ENCODE assay signal across 9 cellular contexts in the genomic region with DNA sequence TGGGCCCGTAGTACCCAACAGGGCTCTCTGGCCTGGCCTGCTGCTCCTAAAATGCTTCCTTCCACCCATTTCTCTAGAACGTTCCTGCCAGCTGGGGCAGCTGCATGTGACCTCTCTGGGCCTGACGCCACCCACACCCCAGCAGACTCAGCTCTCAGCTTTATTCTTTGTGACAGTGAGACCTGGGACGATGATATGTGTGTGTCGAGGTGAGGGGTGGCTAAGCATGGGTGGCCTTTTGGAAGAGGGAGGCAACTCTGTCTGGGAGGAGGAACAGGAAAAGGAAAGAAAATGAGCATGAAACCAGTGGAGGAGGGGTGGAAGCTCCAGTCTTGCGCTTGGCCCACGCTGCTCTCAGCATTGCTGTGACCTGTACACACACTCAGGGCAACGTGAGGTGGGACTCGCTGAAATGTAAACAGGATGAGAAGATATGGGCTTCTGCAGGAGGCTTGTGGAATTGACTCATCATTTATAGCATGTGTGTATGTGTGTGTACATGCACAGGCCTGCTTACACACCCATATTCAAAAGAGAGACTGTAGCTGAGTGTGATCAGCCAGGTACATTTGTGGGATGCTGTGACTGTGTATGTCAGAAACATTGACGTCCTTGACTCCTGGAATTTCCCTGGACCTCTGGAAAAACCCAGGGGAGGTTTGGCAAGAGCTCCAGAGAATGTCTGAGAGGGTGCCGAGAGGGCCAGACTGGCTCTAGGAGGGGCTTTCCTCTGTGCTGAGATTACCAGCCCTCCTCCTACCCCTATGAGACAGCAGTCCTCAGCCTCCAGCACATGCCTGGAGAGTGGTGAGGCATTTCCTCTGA.
DNase-seq lines count a peak whose midpoint lies in the region; ATAC-seq and TF ChIP-seq lines count a peak whose summit lies in the region.
"Had no signal": no experiment of that assay in that cellular context is flagged by ENCODE, and none has a peak within 500 bp of the region (broad histone marks: within the 10 kb centered on the region; RNA-seq: fewer than 3 reads in every experiment).

No MANE protein-coding gene starts in this region.

- H3K4me1 Mint-ChIP-seq in chondrocyte (ENCODE audit: low read depth) (peaks cover 25% of the 10 kb centered on the region), neural progenitor cell (peaks cover 16% of the 10 kb centered on the region)

- H3K79me2 ChIP-seq in neural progenitor cell (ENCODE audit: low read depth), result no peaks in the 10 kb centered on the region

- H3K9me3 ChIP-seq in neural progenitor cell (ENCODE audit: low read depth), result no peaks in the 10 kb centered on the region

- H3F3A ChIP-seq in neural progenitor cell (ENCODE audit: low read depth), result no peaks in the 10 kb centered on the region

- DNase-seq in GM06990 (ENCODE audit: extremely low read depth, insufficient read length) (peak; percentile 17), chondrocyte (ENCODE audit: low spot score) (no peak), neural progenitor cell (ENCODE audit: low spot score) (no peak), dedifferentiated amniotic fluid mesenchymal stem cell (ENCODE audit: extremely low spot score) (no peak)
- no peak for DNase-seq in stimulated activated CD4-positive, alpha-beta T cell treated with anti-CD3 and anti-CD28 coated beads, Interleukin-12 subunit alpha, Interleukin-12 subunit beta, amount 100 ng/mL, for 4 hours
- DNase-seq in activated effector memory CD4-positive, alpha-beta T cell treated with Interleukin-2 at 50 U/mL for 16 hours, result no peak
- no peak for DNase-seq in stimulated activated naive CD4-positive, alpha-beta T cell (lab: John Stamatoyannopoulos, UW)

- ATAC-seq in HG02798 (IDR thresholded peaks at IDR 0.05; ENCODE audit: poor library complexity, unreplicated experiment), result peak; percentile 51

- H3K4me2 ChIP-seq in neural progenitor cell, result no peak overlapping the region

- H3K36me3 Mint-ChIP-seq in chondrocyte (ENCODE audit: low read depth) (no peaks in the 10 kb centered on the region), neural progenitor cell (no peaks in the 10 kb centered on the region)

- no peak overlapping the region for H3K4me3 ChIP-seq in GM06990 (replicated peaks; ENCODE audit: low read depth, low read length)
- H3K4me3 ChIP-seq in neural progenitor cell, result no peak overlapping the region

- no peak overlapping the region for H3K9ac ChIP-seq in neural progenitor cell

- H3K4me1 ChIP-seq in neural progenitor cell, result peaks cover 6% of the 10 kb centered on the region

- H3K4me3 Mint-ChIP-seq in chondrocyte (ENCODE audit: unreplicated experiment), result no peak overlapping the region
- no peak overlapping the region for H3K4me3 Mint-ChIP-seq in neural progenitor cell

- H3K9me3 Mint-ChIP-seq in chondrocyte (ENCODE audit: low read depth) (peaks cover 12% of the 10 kb centered on the region), neural progenitor cell (peaks cover 3% of the 10 kb centered on the region)
- H3K9me3 Mint-ChIP-seq: activated T-helper 2 cell treated with anti-CD3 and anti-CD28 coated beads, Interferon-gamma antibody, Interleukin-2, Interleukin-4, amounts not matched to agents 10 μg/mL and 5 μg/mL and 100 μg/mL, durations not matched to agents 14 hours and 24 hours and 36 hours had no signal

- TF ChIP-seq CTCF in GM06990 (IDR thresholded peaks at IDR 0.05; ENCODE audit: insufficient read depth, low read length, poor library complexity, severe bottlenecking) (no peak), chondrocyte (IDR thresholded peaks at IDR 0.05) (no peak), neural progenitor cell (IDR thresholded peaks at IDR 0.05) (no peak)

- no peaks in the 10 kb centered on the region for H4K20me1 ChIP-seq in neural progenitor cell (ENCODE audit: low read depth)

- H2AFZ ChIP-seq in neural progenitor cell (replicated peaks), result no peak overlapping the region

- H3K27me3 ChIP-seq in GM06990 (replicated peaks; ENCODE audit: control insufficient read depth, insufficient read depth, low read length), result no peaks in the 10 kb centered on the region
- H3K27me3 ChIP-seq in neural progenitor cell, result no peaks in the 10 kb centered on the region

- H3K36me3 ChIP-seq in GM06990 (ENCODE audit: control insufficient read depth, insufficient read depth, low read length) (no peaks in the 10 kb centered on the region), neural progenitor cell (no peaks in the 10 kb centered on the region)

- H3K27me3 Mint-ChIP-seq in chondrocyte (ENCODE audit: low read depth) (no peaks in the 10 kb centered on the region), neural progenitor cell (ENCODE audit: insufficient read depth, low read depth) (no peaks in the 10 kb centered on the region)

- H3K27ac Mint-ChIP-seq in chondrocyte (ENCODE audit: unreplicated experiment), result peak overlapping the region; percentile 67
- peak overlapping the region; percentile 8 for H3K27ac Mint-ChIP-seq in neural progenitor cell
- H3K27ac Mint-ChIP-seq: activated T-helper 2 cell treated with anti-CD3 and anti-CD28 coated beads, Interferon-gamma antibody, Interleukin-2, Interleukin-4, amounts not matched to agents 10 μg/mL and 5 μg/mL and 100 μg/mL, durations not matched to agents 14 hours and 24 hours and 36 hours had no signal

- no peak overlapping the region for H3K27ac ChIP-seq in neural progenitor cell
